ENCODE assay signal across 1 cellular context in genomic region chr9:100058699-100059579, GRCh38.
A peak's percentile ranks its signal among the peaks of the same experiment; 100 is the strongest.
TF ChIP-seq lines count a peak whose summit lies in the region.

No MANE protein-coding gene starts in this region.

TF ChIP-seq in GM12878, 131 proteins besides CTCF, POLR2A, EP300 and RAD21 (continued from another document):
- TF ChIP-seq RCOR1 (conservative IDR thresholded peaks at IDR 0.05; ENCODE audit: low read depth, low read length) (peak; percentile 91; the same call in 1 of the 2 replicates), ETV6 (conservative IDR thresholded peaks at IDR 0.05 in 1 of 2, IDR thresholded peaks at IDR 0.05 in 1 of 2; ENCODE audit: borderline replicate concordance in 1 of 2, low read depth in 1 of 2) (peak in 1 of 2 experiments; percentile 59; a peak in 1 of 4 replicates), ZNF384 (IDR thresholded peaks at IDR 0.05; ENCODE audit: borderline replicate concordance, low read depth, low read length) (no peak), CBX5 (IDR thresholded peaks at IDR 0.05; ENCODE audit: low read depth) (peak; percentile 65; the same call in 1 of the 2 replicates), USF2 (IDR thresholded peaks at IDR 0.05; ENCODE audit: borderline replicate concordance, low read depth, low read length) (no peak), WRNIP1 (IDR thresholded peaks at IDR 0.05; ENCODE audit: borderline replicate concordance, low read depth, low read length) (no peak), GABPA (IDR thresholded peaks at IDR 0.05; ENCODE audit: low read depth) (peak; percentile 49; the same call in 1 of the 2 replicates), ZBED1 (IDR thresholded peaks at IDR 0.05; ENCODE audit: borderline replicate concordance) (peak; percentile 91; the same call in 1 of the 2 replicates), POLR2AphosphoS5 (IDR thresholded peaks at IDR 0.05; ENCODE audit: low read length) (no peak), PKNOX1 (IDR thresholded peaks at IDR 0.05) (peak; percentile 35; the same call in 1 of the 2 replicates)
